In the genomic region with DNA sequence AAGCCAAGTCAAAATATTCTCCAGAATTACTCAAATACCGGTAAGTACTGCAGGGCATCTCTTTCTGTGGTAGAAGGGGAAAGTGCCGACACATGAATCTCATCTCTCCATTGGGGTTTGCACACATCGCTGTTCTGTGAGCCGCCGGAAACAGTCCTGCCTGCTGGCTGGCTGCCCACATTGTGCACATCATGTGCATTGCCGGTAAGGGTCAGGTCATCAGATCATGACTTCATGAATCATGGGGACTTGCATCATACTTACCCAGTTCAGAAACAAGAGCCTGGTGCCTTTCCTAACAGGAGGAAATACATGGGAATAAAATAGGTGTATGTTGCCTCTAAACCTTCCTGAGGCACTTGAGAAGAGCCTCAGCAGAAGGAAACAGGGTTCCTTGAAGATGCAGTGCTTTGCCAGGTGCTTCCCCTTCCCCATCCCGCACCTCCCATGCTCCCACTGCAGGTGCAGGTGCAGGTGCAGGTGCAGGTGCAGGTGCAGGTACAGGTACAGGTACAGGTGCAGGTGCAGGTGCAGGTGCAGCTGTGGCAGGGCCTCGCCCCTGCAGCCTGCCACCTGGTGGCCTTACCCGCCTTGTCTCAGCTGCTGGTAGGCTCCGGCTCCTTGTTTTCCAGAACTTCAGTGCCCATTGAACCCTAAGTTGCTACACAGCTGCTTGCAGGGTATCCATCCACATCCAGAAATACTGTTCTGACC, we compare ENCODE assay signal across 2 cellular contexts.
TF ChIP-seq lines count a peak whose summit lies in the region.

No MANE protein-coding gene starts in this region.

TF ChIP-seq in HEK293, 187 proteins besides CTCF, POLR2A, EP300 and RAD21 (continued from another document and continues in another):
- TF ChIP-seq ZNF157 (tag by site-specific recombination; IDR thresholded peaks at IDR 0.05) (no peak), HOXC10 (CRISPR knock-in tag; IDR thresholded peaks at IDR 0.05) (no peak), ZXDB (tag by site-specific recombination; IDR thresholded peaks at IDR 0.05) (no peak), ZNF184 (tag by site-specific recombination; IDR thresholded peaks at IDR 0.05) (0 out of 2 replicates have a peak, but pooled peaks have one; percentile 59), ZNF837 (tag by site-specific recombination; IDR thresholded peaks at IDR 0.05) (no peak), ZEB2 (tag by site-specific recombination; IDR thresholded peaks at IDR 0.05) (peak; percentile 100), ZNF629 (tag by site-specific recombination; IDR thresholded peaks at IDR 0.05) (peak; percentile 61), ZNF600 (tag by site-specific recombination; IDR thresholded peaks at IDR 0.05) (peak; percentile 35; the same call in 1 of the 2 replicates), ZFP41 (tag by site-specific recombination; IDR thresholded peaks at IDR 0.05; ENCODE audit: borderline replicate concordance) (no peak), ZNF701 (tag by site-specific recombination; IDR thresholded peaks at IDR 0.05) (no peak), ZNF404 (tag by site-specific recombination; IDR thresholded peaks at IDR 0.05) (no peak), ZNF558 (tag by site-specific recombination; IDR thresholded peaks at IDR 0.05) (no peak), ZNF596 (tag by site-specific recombination; IDR thresholded peaks at IDR 0.05) (no peak), ZNF37A (tag by site-specific recombination; IDR thresholded peaks at IDR 0.05) (no peak), ZNF2 (tag by site-specific recombination; IDR thresholded peaks at IDR 0.05) (no peak), GLI4 (tag by site-specific recombination; IDR thresholded peaks at IDR 0.05) (no peak), ZNF175 (tag by site-specific recombination; IDR thresholded peaks at IDR 0.05) (no peak), ZNF560 (tag by site-specific recombination; IDR thresholded peaks at IDR 0.05; ENCODE audit: borderline replicate concordance) (no peak), ZNF777 (tag by site-specific recombination; IDR thresholded peaks at IDR 0.05; ENCODE audit: borderline replicate concordance) (no peak), ZNF350 (tag by site-specific recombination; IDR thresholded peaks at IDR 0.05) (no peak), OSR2 (tag by site-specific recombination; IDR thresholded peaks at IDR 0.05) (no peak), KLF10 (tag by site-specific recombination; IDR thresholded peaks at IDR 0.05) (no peak), SALL2 (tag by site-specific recombination; IDR thresholded peaks at IDR 0.05; ENCODE audit: borderline replicate concordance) (no peak), ZNF221 (tag by site-specific recombination; IDR thresholded peaks at IDR 0.05; ENCODE audit: borderline replicate concordance) (no peak), ZNF138 (tag by site-specific recombination; IDR thresholded peaks at IDR 0.05; ENCODE audit: borderline replicate concordance) (no peak), ZNF341 (tag by site-specific recombination; IDR thresholded peaks at IDR 0.05; ENCODE audit: low read depth) (no peak), OVOL3 (tag by site-specific recombination; IDR thresholded peaks at IDR 0.05) (no peak)
- TF ChIP-seq, protein P1, sequence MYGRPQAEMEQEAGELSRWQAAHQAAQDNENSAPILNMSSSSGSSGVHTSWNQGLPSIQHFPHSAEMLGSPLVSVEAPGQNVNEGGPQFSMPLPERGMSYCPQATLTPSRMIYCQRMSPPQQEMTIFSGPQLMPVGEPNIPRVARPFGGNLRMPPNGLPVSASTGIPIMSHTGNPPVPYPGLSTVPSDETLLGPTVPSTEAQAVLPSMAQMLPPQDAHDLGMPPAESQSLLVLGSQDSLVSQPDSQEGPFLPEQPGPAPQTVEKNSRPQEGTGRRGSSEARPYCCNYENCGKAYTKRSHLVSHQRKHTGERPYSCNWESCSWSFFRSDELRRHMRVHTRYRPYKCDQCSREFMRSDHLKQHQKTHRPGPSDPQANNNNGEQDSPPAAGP (tag by site-specific recombination; IDR thresholded peaks at IDR 0.05): no peak
- TF ChIP-seq, protein P2, sequence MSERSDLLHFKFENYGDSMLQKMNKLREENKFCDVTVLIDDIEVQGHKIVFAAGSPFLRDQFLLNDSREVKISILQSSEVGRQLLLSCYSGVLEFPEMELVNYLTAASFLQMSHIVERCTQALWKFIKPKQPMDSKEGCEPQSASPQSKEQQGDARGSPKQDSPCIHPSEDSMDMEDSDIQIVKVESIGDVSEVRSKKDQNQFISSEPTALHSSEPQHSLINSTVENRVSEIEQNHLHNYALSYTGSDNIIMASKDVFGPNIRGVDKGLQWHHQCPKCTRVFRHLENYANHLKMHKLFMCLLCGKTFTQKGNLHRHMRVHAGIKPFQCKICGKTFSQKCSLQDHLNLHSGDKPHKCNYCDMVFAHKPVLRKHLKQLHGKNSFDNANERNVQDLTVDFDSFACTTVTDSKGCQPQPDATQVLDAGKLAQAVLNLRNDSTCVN (tag by site-specific recombination; optimal IDR thresholded peaks at IDR 0.05): no peak
- TF ChIP-seq, protein P3, sequence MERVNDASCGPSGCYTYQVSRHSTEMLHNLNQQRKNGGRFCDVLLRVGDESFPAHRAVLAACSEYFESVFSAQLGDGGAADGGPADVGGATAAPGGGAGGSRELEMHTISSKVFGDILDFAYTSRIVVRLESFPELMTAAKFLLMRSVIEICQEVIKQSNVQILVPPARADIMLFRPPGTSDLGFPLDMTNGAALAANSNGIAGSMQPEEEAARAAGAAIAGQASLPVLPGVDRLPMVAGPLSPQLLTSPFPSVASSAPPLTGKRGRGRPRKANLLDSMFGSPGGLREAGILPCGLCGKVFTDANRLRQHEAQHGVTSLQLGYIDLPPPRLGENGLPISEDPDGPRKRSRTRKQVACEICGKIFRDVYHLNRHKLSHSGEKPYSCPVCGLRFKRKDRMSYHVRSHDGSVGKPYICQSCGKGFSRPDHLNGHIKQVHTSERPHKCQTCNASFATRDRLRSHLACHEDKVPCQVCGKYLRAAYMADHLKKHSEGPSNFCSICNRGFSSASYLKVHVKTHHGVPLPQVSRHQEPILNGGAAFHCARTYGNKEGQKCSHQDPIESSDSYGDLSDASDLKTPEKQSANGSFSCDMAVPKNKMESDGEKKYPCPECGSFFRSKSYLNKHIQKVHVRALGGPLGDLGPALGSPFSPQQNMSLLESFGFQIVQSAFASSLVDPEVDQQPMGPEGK (tag by site-specific recombination; IDR thresholded peaks at IDR 0.05): no peak
- TF ChIP-seq, protein P4, sequence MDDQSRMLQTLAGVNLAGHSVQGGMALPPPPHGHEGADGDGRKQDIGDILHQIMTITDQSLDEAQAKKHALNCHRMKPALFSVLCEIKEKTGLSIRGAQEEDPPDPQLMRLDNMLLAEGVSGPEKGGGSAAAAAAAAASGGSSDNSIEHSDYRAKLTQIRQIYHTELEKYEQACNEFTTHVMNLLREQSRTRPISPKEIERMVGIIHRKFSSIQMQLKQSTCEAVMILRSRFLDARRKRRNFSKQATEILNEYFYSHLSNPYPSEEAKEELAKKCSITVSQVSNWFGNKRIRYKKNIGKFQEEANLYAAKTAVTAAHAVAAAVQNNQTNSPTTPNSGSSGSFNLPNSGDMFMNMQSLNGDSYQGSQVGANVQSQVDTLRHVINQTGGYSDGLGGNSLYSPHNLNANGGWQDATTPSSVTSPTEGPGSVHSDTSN (CRISPR knock-in tag; IDR thresholded peaks at IDR 0.05): no peak

TF ChIP-seq in HepG2, 621 proteins besides CTCF, POLR2A, EP300 and RAD21 (continues in another document):
- TF ChIP-seq SAFB2 (CRISPR knock-in tag; IDR thresholded peaks at IDR 0.05; ENCODE audit: borderline replicate concordance, low read depth) (no peak), WIZ (CRISPR knock-in tag; IDR thresholded peaks at IDR 0.05) (no peak), ZFX (CRISPR knock-in tag; IDR thresholded peaks at IDR 0.05; ENCODE audit: low read depth) (no peak), STAG1 (CRISPR knock-in tag; IDR thresholded peaks at IDR 0.05) (peak; percentile 38), GABPB1 (CRISPR knock-in tag; IDR thresholded peaks at IDR 0.05) (peak; percentile 52), ZEB1 (IDR thresholded peaks at IDR 0.05; ENCODE audit: insufficient replicate concordance, low read depth) (peak; percentile 98), ZBTB21 (CRISPR knock-in tag; IDR thresholded peaks at IDR 0.05) (peak; percentile 70), FOSL2 (CRISPR knock-in tag; IDR thresholded peaks at IDR 0.05) (peak; percentile 94), RARA (CRISPR knock-in tag; IDR thresholded peaks at IDR 0.05) (peak; percentile 71), ZNF180 (CRISPR knock-in tag; IDR thresholded peaks at IDR 0.05; ENCODE audit: borderline replicate concordance, low read depth) (no peak)
- TF ChIP-seq, protein P5, sequence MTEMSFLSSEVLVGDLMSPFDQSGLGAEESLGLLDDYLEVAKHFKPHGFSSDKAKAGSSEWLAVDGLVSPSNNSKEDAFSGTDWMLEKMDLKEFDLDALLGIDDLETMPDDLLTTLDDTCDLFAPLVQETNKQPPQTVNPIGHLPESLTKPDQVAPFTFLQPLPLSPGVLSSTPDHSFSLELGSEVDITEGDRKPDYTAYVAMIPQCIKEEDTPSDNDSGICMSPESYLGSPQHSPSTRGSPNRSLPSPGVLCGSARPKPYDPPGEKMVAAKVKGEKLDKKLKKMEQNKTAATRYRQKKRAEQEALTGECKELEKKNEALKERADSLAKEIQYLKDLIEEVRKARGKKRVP (CRISPR knock-in tag; IDR thresholded peaks at IDR 0.05): peak in 1 of 2 experiments; percentile 94; a peak in 2 of 4 replicates
- TF ChIP-seq, protein P6, sequence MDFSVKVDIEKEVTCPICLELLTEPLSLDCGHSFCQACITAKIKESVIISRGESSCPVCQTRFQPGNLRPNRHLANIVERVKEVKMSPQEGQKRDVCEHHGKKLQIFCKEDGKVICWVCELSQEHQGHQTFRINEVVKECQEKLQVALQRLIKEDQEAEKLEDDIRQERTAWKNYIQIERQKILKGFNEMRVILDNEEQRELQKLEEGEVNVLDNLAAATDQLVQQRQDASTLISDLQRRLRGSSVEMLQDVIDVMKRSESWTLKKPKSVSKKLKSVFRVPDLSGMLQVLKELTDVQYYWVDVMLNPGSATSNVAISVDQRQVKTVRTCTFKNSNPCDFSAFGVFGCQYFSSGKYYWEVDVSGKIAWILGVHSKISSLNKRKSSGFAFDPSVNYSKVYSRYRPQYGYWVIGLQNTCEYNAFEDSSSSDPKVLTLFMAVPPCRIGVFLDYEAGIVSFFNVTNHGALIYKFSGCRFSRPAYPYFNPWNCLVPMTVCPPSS (IDR thresholded peaks at IDR 0.05): no peak
- TF ChIP-seq, protein P7, sequence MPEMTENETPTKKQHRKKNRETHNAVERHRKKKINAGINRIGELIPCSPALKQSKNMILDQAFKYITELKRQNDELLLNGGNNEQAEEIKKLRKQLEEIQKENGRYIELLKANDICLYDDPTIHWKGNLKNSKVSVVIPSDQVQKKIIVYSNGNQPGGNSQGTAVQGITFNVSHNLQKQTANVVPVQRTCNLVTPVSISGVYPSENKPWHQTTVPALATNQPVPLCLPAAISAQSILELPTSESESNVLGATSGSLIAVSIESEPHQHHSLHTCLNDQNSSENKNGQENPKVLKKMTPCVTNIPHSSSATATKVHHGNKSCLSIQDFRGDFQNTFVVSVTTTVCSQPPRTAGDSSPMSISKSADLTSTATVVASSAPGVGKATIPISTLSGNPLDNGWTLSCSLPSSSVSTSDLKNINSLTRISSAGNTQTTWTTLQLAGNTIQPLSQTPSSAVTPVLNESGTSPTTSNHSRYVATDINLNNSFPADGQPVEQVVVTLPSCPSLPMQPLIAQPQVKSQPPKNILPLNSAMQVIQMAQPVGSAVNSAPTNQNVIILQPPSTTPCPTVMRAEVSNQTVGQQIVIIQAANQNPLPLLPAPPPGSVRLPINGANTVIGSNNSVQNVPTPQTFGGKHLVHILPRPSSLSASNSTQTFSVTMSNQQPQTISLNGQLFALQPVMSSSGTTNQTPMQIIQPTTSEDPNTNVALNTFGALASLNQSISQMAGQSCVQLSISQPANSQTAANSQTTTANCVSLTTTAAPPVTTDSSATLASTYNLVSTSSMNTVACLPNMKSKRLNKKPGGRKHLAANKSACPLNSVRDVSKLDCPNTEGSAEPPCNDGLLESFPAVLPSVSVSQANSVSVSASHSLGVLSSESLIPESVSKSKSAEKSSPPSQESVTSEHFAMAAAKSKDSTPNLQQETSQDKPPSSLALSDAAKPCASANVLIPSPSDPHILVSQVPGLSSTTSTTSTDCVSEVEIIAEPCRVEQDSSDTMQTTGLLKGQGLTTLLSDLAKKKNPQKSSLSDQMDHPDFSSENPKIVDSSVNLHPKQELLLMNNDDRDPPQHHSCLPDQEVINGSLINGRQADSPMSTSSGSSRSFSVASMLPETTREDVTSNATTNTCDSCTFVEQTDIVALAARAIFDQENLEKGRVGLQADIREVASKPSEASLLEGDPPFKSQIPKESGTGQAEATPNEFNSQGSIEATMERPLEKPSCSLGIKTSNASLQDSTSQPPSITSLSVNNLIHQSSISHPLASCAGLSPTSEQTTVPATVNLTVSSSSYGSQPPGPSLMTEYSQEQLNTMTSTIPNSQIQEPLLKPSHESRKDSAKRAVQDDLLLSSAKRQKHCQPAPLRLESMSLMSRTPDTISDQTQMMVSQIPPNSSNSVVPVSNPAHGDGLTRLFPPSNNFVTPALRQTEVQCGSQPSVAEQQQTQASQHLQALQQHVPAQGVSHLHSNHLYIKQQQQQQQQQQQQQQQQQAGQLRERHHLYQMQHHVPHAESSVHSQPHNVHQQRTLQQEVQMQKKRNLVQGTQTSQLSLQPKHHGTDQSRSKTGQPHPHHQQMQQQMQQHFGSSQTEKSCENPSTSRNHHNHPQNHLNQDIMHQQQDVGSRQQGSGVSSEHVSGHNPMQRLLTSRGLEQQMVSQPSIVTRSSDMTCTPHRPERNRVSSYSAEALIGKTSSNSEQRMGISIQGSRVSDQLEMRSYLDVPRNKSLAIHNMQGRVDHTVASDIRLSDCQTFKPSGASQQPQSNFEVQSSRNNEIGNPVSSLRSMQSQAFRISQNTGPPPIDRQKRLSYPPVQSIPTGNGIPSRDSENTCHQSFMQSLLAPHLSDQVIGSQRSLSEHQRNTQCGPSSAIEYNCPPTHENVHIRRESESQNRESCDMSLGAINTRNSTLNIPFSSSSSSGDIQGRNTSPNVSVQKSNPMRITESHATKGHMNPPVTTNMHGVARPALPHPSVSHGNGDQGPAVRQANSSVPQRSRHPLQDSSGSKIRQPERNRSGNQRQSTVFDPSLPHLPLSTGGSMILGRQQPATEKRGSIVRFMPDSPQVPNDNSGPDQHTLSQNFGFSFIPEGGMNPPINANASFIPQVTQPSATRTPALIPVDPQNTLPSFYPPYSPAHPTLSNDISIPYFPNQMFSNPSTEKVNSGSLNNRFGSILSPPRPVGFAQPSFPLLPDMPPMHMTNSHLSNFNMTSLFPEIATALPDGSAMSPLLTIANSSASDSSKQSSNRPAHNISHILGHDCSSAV (CRISPR knock-in tag; IDR thresholded peaks at IDR 0.05; ENCODE audit: borderline replicate concordance): no peak
- TF ChIP-seq, protein P8, sequence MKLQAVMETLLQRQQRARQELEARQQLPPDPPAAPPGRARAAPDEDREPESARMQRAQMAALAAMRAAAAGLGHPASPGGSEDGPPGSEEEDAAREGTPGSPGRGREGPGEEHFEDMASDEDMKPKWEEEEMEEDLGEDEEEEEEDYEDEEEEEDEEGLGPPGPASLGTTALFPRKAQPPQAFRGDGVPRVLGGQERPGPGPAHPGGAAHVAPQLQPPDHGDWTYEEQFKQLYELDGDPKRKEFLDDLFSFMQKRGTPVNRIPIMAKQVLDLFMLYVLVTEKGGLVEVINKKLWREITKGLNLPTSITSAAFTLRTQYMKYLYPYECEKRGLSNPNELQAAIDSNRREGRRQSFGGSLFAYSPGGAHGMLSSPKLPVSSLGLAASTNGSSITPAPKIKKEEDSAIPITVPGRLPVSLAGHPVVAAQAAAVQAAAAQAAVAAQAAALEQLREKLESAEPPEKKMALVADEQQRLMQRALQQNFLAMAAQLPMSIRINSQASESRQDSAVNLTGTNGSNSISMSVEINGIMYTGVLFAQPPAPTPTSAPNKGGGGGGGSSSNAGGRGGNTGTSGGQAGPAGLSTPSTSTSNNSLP (IDR thresholded peaks at IDR 0.05; ENCODE audit: low read depth, low read length): peak; percentile 12; the same call in 1 of the 2 replicates
- TF ChIP-seq, protein P9, sequence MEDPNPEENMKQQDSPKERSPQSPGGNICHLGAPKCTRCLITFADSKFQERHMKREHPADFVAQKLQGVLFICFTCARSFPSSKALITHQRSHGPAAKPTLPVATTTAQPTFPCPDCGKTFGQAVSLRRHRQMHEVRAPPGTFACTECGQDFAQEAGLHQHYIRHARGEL (CRISPR knock-in tag; IDR thresholded peaks at IDR 0.05): no peak
